Comparison of ENCODE assay signal across 8 cellular contexts in genomic region chr16:10736926-10737625, GRCh38. TPM values are rescaled to one million over a fixed set of nuclear protein-coding genes. Genes with fewer than 3 reads are reported as not detected.
DNase-seq lines count a peak whose midpoint lies in the region; ATAC-seq and TF ChIP-seq lines count a peak whose summit lies in the region.

No MANE protein-coding gene starts in this region.

- H3K27me3 ChIP-seq in RWPE2 (ENCODE audit: insufficient read depth, poor library complexity, severe bottlenecking), result no peaks in the 10 kb centered on the region

- DNase-seq in LoVo (ENCODE audit: low spot score) (peak; percentile 71), RWPE2 (ENCODE audit: low spot score) (no peak), fibroblast of the aortic adventitia (ENCODE audit: low read depth) (peak; percentile 82), neural crest cell (ENCODE audit: low read depth, low spot score) (peak; percentile 62), superior temporal gyrus (ENCODE audit: extremely low spot score) (peak; percentile 93)

- peak overlapping the region; percentile 44 for H3K4me3 Mint-ChIP-seq in activated T-helper 17 cell treated with anti-CD3 and anti-CD28 coated beads, Interleukin-2, amount 50 U/mL, for 72 hours
- peak overlapping the region; percentile 3 for H3K4me3 Mint-ChIP-seq in neural crest cell

- no peak overlapping the region for H3K27ac ChIP-seq in 22Rv1
- no peak overlapping the region for H3K27ac ChIP-seq in RWPE2 (ENCODE audit: poor library complexity, severe bottlenecking)

- H3K9me3 Mint-ChIP-seq in activated T-helper 17 cell treated with anti-CD3 and anti-CD28 coated beads, Interleukin-2, amount 50 U/mL, for 72 hours, result no peaks in the 10 kb centered on the region
- H3K9me3 Mint-ChIP-seq in neural crest cell, result peaks cover 3% of the 10 kb centered on the region

- H3K27ac Mint-ChIP-seq in activated T-helper 17 cell treated with anti-CD3 and anti-CD28 coated beads, Interleukin-2, amount 50 U/mL, for 72 hours, result no peak overlapping the region
- H3K27ac Mint-ChIP-seq in neural crest cell (ENCODE audit: unreplicated experiment), result no peak overlapping the region

- no peaks in the 10 kb centered on the region for H3K36me3 Mint-ChIP-seq in activated T-helper 17 cell treated with anti-CD3 and anti-CD28 coated beads, Interleukin-2, amount 50 U/mL, for 72 hours (ENCODE audit: low read depth)
- H3K36me3 Mint-ChIP-seq in neural crest cell (ENCODE audit: low read depth), result peaks cover 2% of the 10 kb centered on the region

- H3K4me3 ChIP-seq in RWPE2 (ENCODE audit: severe bottlenecking) (no peak overlapping the region), fibroblast of the aortic adventitia (ENCODE audit: low read depth, low read length) (no peak overlapping the region)

- H3K9me3 ChIP-seq in RWPE2 (ENCODE audit: severe bottlenecking), result no peaks in the 10 kb centered on the region

- TF ChIP-seq CTCF in 22Rv1 (IDR thresholded peaks at IDR 0.05), result peak; percentile 88
- TF ChIP-seq CTCF in RWPE2 (IDR thresholded peaks at IDR 0.05; ENCODE audit: poor library complexity, severe bottlenecking), result peak; percentile 91
- peak; percentile 91 for TF ChIP-seq CTCF in fibroblast of the aortic adventitia (IDR thresholded peaks at IDR 0.05; ENCODE audit: insufficient read depth, low read length)
- peak; percentile 97 for TF ChIP-seq CTCF in neural crest cell (conservative IDR thresholded peaks at IDR 0.05)

- ATAC-seq in GM18498 (IDR thresholded peaks at IDR 0.05; ENCODE audit: unreplicated experiment) (peak; percentile 39), RWPE2 (ENCODE audit: low read depth) (peak; percentile 67; the same call in 2 of the 3 replicates)
- peak; percentile 25 for ATAC-seq in activated T-helper 17 cell treated with anti-CD3 and anti-CD28 coated beads, Interleukin-2, amount 50 U/mL, for 72 hours (replicated peaks)

- H3K4me1 Mint-ChIP-seq in activated T-helper 17 cell treated with anti-CD3 and anti-CD28 coated beads, Interleukin-2, amount 50 U/mL, for 72 hours, result peaks cover 9% of the 10 kb centered on the region
- H3K4me1 Mint-ChIP-seq in neural crest cell, result peaks cover 15% of the 10 kb centered on the region

- H3K36me3 ChIP-seq in RWPE2 (ENCODE audit: low read depth), result no peaks in the 10 kb centered on the region

- peaks cover 7% of the 10 kb centered on the region for H3K4me1 ChIP-seq in RWPE2 (ENCODE audit: insufficient read depth, poor library complexity, severe bottlenecking)

- no peaks in the 10 kb centered on the region for H3K27me3 Mint-ChIP-seq in activated T-helper 17 cell treated with anti-CD3 and anti-CD28 coated beads, Interleukin-2, amount 50 U/mL, for 72 hours
- no peaks in the 10 kb centered on the region for H3K27me3 Mint-ChIP-seq in neural crest cell (ENCODE audit: low read depth)

RNA-seq across cellular contexts. Expression of gene NUBP1, which starts 6.6 kb away (rescaled TPM):
- 10 to 100 TPM; 32.9 to 46.6 TPM for total RNA-seq in activated T-helper 17 cell treated with anti-CD3 and anti-CD28 coated beads, Interleukin-2, amount 50 U/mL, for 72 hours
- total RNA-seq in fibroblast of the aortic adventitia (ENCODE audit: low replicate concordance), result 9.7 and 17.2 TPM in 2 replicates
- total RNA-seq in neural crest cell, result 32.9 and 38.6 TPM in 2 replicates

RNA-seq across cellular contexts. Expression of gene TEKT5, which starts 42.3 kb away (rescaled TPM):
- total RNA-seq in activated T-helper 17 cell treated with anti-CD3 and anti-CD28 coated beads, Interleukin-2, amount 50 U/mL, for 72 hours, result 1 to 10 TPM in 1 of 2 donors, under 1 TPM in 1; 0.19 to 2.4 TPM
- total RNA-seq in fibroblast of the aortic adventitia (ENCODE audit: low replicate concordance) (0.09 TPM in 1 of 2 replicates, not detected in the other), neural crest cell (0.25 and 0.68 TPM in 2 replicates)
